Comparison of ENCODE assay signal across 22 cellular contexts in the genomic region with DNA sequence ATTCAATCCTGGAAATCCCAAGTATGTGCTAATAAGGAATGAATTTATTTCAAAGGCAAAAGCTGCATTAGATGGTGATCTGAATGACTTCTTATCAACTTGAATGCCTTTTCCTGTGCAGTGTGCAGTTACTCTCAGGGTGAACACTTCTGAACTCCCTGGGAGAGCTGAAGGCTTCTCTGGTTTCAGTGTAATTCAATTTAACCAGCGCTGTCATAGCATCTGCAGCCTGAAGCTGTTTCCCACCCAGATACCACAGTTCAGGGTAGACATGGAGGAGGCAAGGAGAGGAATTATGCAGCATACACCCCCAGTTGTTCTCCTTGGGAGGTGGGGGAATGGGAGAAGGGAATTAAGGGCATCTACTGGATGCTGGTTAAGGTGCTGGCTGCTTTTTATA.
"Had no signal": no experiment of that assay in that cellular context is flagged by ENCODE, and none has a peak within 500 bp of the region (broad histone marks: within the 10 kb centered on the region; RNA-seq: fewer than 3 reads in every experiment).

No MANE protein-coding gene starts in this region.

- H3K4me3 ChIP-seq: coronary artery, dorsolateral prefrontal cortex, esophagus muscularis mucosa, gastroesophageal sphincter, heart left ventricle, hepatocyte, left lung, lower lobe of right lung, mucosa of descending colon had no signal

- ATAC-seq: foreskin keratinocyte, gastroesophageal sphincter, heart left ventricle, left colon, left lung, left ventricle myocardium superior, lower lobe of right lung, mucosa of descending colon had no signal

- H3K9me3 ChIP-seq: lower lobe of right lung, mucosa of descending colon had no signal

- H3K27ac ChIP-seq: coronary artery, dorsolateral prefrontal cortex, esophagus muscularis mucosa, foreskin keratinocyte, gastroesophageal sphincter, heart left ventricle, hepatocyte, left lung, lower lobe of right lung had no signal

- H3K4me1 ChIP-seq: esophagus muscularis mucosa, foreskin keratinocyte, gastroesophageal sphincter, heart left ventricle, left lung, lower lobe of right lung had no signal

- H3K36me3 ChIP-seq: esophagus muscularis mucosa, gastroesophageal sphincter, heart left ventricle, left lung, lower lobe of right lung had no signal

- DNase-seq: dermis blood vessel endothelial cell; dorsolateral prefrontal cortex; effector CD4-positive, alpha-beta T cell; effector memory CD4-positive, alpha-beta T cell; foreskin keratinocyte; heart left ventricle; hypothalamus; immature natural killer cell; islet precursor cell; kidney; kidney glomerular epithelial cell; left colon; left lung; left ventricle myocardium superior; lower lobe of right lung; mesenchymal stem cell; mucosa of descending colon; naive B cell had no signal
